Comparison of ENCODE assay signal across 10 cellular contexts in genomic region chr11:2096001-2096918, GRCh38. TPM values are rescaled to one million over a fixed set of nuclear protein-coding genes. Genes with fewer than 3 reads are reported as not detected.
DNase-seq lines count a peak whose midpoint lies in the region; ATAC-seq, FAIRE-seq and TF ChIP-seq lines count a peak whose summit lies in the region.
"Had no signal": no experiment of that assay in that cellular context is flagged by ENCODE, and none has a peak within 500 bp of the region (broad histone marks: within the 10 kb centered on the region; RNA-seq: fewer than 3 reads in every experiment).

No MANE protein-coding gene starts in this region.

- H3K9me1 ChIP-seq in IMR-90 (ENCODE audit: insufficient read depth, low read length) = peaks cover 17% of the 10 kb centered on the region

- H4K91ac ChIP-seq in IMR-90 (ENCODE audit: insufficient read depth, low read depth, low read length) = peak overlapping the region; percentile 100

- TF ChIP-seq CTCF in IMR-90 (conservative IDR thresholded peaks at IDR 0.05; ENCODE audit: low read depth, low read length) = no peak
- no peak for TF ChIP-seq CTCF in osteoblast (IDR thresholded peaks at IDR 0.05; ENCODE audit: extremely low read depth, low read depth, low read length)
- TF ChIP-seq CTCF in body of pancreas (IDR thresholded peaks at IDR 0.05) = no peak

- peak overlapping the region; percentile 67 for H3K56ac ChIP-seq in IMR-90 (ENCODE audit: extremely low read depth, insufficient read depth, low read length)

- peak overlapping the region; percentile 77 for H3K4me2 ChIP-seq in IMR-90 (ENCODE audit: low read depth, low read length)
- H3K4me2 ChIP-seq in osteoblast (ENCODE audit: insufficient read depth, low read length) = peak overlapping the region; percentile 77
- H3K4me2 ChIP-seq: PC-9 had no signal

- H4K8ac ChIP-seq in IMR-90 (ENCODE audit: low read depth in 2 of 2, low read length in 2 of 2) = peak overlapping the region; percentile 91 to 93

- H2BK5ac ChIP-seq in IMR-90 (ENCODE audit: low read depth, low read length, poor library complexity, severe bottlenecking) = peak overlapping the region; percentile 94

- peak overlapping the region; percentile 40 for H3K9ac ChIP-seq in IMR-90 (ENCODE audit: low read depth, low read length)

- H3K4me3 ChIP-seq in IMR-90 (ENCODE audit: insufficient read depth, low read depth, low read length) (no peak overlapping the region), osteoblast (ENCODE audit: insufficient read depth, low read length) (peak overlapping the region; percentile 51), body of pancreas (no peak overlapping the region)
- H3K4me3 ChIP-seq: PC-9 had no signal

- peak overlapping the region; percentile 99 for H3K4ac ChIP-seq in IMR-90 (ENCODE audit: low read depth, low read length)

- BruUV-seq in IMR-90 (replicated peaks; lab: Mats Ljungman, UMichigan) = no TSS peak

- H3K36me3 ChIP-seq in IMR-90 (ENCODE audit: control insufficient read depth, insufficient read depth, low read length) = no peaks in the 10 kb centered on the region
- no peaks in the 10 kb centered on the region for H3K36me3 ChIP-seq in osteoblast (ENCODE audit: insufficient read depth, low read length)
- H3K36me3 ChIP-seq in body of pancreas (replicated peaks in 1 of 2; ENCODE audit: insufficient read depth in 1 of 2, low read depth in 2 of 2) = no peaks in the 10 kb centered on the region

- TF ChIP-seq POLR2A in IMR-90 (IDR thresholded peaks at IDR 0.05; ENCODE audit: low read depth, low read length) (no peak), body of pancreas (IDR thresholded peaks at IDR 0.05) (no peak)

- H2AFZ ChIP-seq in IMR-90 (replicated peaks; ENCODE audit: low read length, poor library complexity) (peak overlapping the region; percentile 90), osteoblast (ENCODE audit: low read length) (peak overlapping the region; percentile 65)
- H2AFZ ChIP-seq: PC-9 had no signal

- intact Hi-C loops in IMR-90 (cut with micrococcal nuclease) (loop anchor here (1.0 to 5.0 kb wide), 3 partner anchors 16 to 41 kb away; partner anchors contain the start of gene IGF2), body of pancreas (cut with DNase I) (no loop called here)

- TF ChIP-seq RAD21 in IMR-90 (IDR thresholded peaks at IDR 0.05; ENCODE audit: low read length) = no peak

- H3K9me3 ChIP-seq in IMR-90 (ENCODE audit: control insufficient read depth, insufficient read depth, low read length) (peaks cover 3% of the 10 kb centered on the region; the same call in 1 of the 2 replicates), osteoblast (ENCODE audit: low read depth, low read length) (no peaks in the 10 kb centered on the region), body of pancreas (no peaks in the 10 kb centered on the region)

- H4K20me1 ChIP-seq in IMR-90 (ENCODE audit: insufficient read depth, low read length) = no peaks in the 10 kb centered on the region
- no peaks in the 10 kb centered on the region for H4K20me1 ChIP-seq in osteoblast (ENCODE audit: insufficient read depth, low read length)

- H3K4me1 ChIP-seq in IMR-90 (ENCODE audit: control insufficient read depth, insufficient read depth, low read length) (peaks cover 25% of the 10 kb centered on the region), osteoblast (ENCODE audit: insufficient read depth, low read length) (peaks cover 52% of the 10 kb centered on the region), body of pancreas (peaks cover 61% of the 10 kb centered on the region)

- H3K27me3 ChIP-seq in IMR-90 (ENCODE audit: control insufficient read depth, insufficient read depth, low read length) = no peaks in the 10 kb centered on the region
- no peaks in the 10 kb centered on the region for H3K27me3 ChIP-seq in osteoblast (ENCODE audit: insufficient read depth, low read length)
- H3K27me3 ChIP-seq in body of pancreas = no peaks in the 10 kb centered on the region

- H2BK20ac ChIP-seq in IMR-90 (ENCODE audit: low read depth, low read length) = peak overlapping the region; percentile 99

- H2AK9ac ChIP-seq in IMR-90 (replicated peaks; ENCODE audit: low read depth, low read length, poor library complexity) = peak overlapping the region; percentile 77

- FAIRE-seq in GM19239 (lab: Jason Lieb, UNC) = no peak

- DNase-seq in AG08396 (ENCODE audit: low spot score) (peak; percentile 79), IMR-90 (peak; percentile 50), fibroblast of peridontal ligament (ENCODE audit: extremely low read depth) (peak; percentile 54), osteoblast (ENCODE audit: insufficient read length, low spot score, missing footprints) (peak; percentile 96), body of pancreas (no peak), GM19239 (ENCODE audit: insufficient read length, low spot score) (no peak), dermis blood vessel endothelial cell (no peak)
- no peak for DNase-seq in central memory CD4-positive, alpha-beta T cell
- DNase-seq: activated T-cell treated with anti-CD3 and anti-CD28 coated beads for 4 hours, PC-9 had no signal

- peak; percentile 18 for ATAC-seq in IMR-90 (ENCODE audit: low read depth)
- no peak for ATAC-seq in body of pancreas

- H2BK120ac ChIP-seq in IMR-90 (ENCODE audit: low read depth, low read length) = peak overlapping the region; percentile 99

- H3K27ac ChIP-seq in IMR-90 (ENCODE audit: insufficient read depth, low read length) (peak overlapping the region; percentile 88), osteoblast (ENCODE audit: low read depth, low read length) (peak overlapping the region; percentile 95), body of pancreas (peak overlapping the region in 2 of 4 donors; percentile 46 to 70)
- H3K27ac ChIP-seq: PC-9 had no signal

- peaks cover 0 to 13% of the 10 kb centered on the region in 2 experiments; a peak in 2 of 4 replicates for H3K79me1 ChIP-seq in IMR-90 (ENCODE audit: low read depth in 1 of 2, low read length in 2 of 2)

- H4K5ac ChIP-seq in IMR-90 (ENCODE audit: low read depth, low read length) = peak overlapping the region; percentile 95

- dilution Hi-C loops in IMR-90 (cut with HindIII; ENCODE audit: low sequenced_read_pairs, unreplicated experiment) = no loop called here

- POLR2A ChIA-PET in IMR-90 (lab: Charles Lee; ENCODE audit: unreplicated experiment) = no interaction called here

- H2AK5ac ChIP-seq in IMR-90 (ENCODE audit: low read depth, low read length) = peak overlapping the region; percentile 91

- H3K14ac ChIP-seq in IMR-90 (replicated peaks; ENCODE audit: low read depth, low read length) = peak overlapping the region; percentile 97

- H3K23ac ChIP-seq in IMR-90 (ENCODE audit: low read depth, low read length) = peak overlapping the region; percentile 95

- peak overlapping the region; percentile 92 for H3K18ac ChIP-seq in IMR-90 (ENCODE audit: low read depth, low read length)

- peak overlapping the region; percentile 81; the same call in 2 of the 3 replicates for H2BK15ac ChIP-seq in IMR-90 (ENCODE audit: low read depth, low read length)

- in situ Hi-C loops in IMR-90 (cut with MboI; ENCODE audit: low sequenced_read_pairs) = no loop called here

- 94% methylated on average over 6 of the region's 19 CpGs; no CpG with 5 or more reads in 1 of the 2 experiments for WGBS in IMR-90 (ENCODE audit: extremely low coverage in 2 of 2, insufficient read length in 1 of 2), 2 experiments
- 82 to 83% methylated on average over 10 to 19 of the region's 19 CpGs for WGBS in body of pancreas, 2 donors

- no peaks in the 10 kb centered on the region for H3K79me2 ChIP-seq in osteoblast (ENCODE audit: insufficient read depth, low read length)

- CTCF ChIA-PET in IMR-90 (lab: Yijun Ruan, JAX) = interaction anchor here (0.6 to 0.7 kb wide), 2 partner anchors 56 to 436 kb away, joined by 3 to 7 read pairs; no protein-coding TSS in a partner anchor

TF ChIP-seq in IMR-90, 13 proteins besides CTCF, POLR2A, EP300 and RAD21:
- TF ChIP-seq RCOR1 (IDR thresholded peaks at IDR 0.05; ENCODE audit: insufficient replicate concordance, low read length) (no peak), USF2 (IDR thresholded peaks at IDR 0.05; ENCODE audit: low read depth, low read length) (no peak), RFX5 (IDR thresholded peaks at IDR 0.05; ENCODE audit: low read depth, low read length) (no peak), SMC3 (IDR thresholded peaks at IDR 0.05; ENCODE audit: low read depth, low read length) (no peak), MAZ (IDR thresholded peaks at IDR 0.05; ENCODE audit: borderline replicate concordance, low read depth, low read length) (no peak; the same call in 1 of the 2 replicates), MAFK (IDR thresholded peaks at IDR 0.05; ENCODE audit: low read depth, low read length) (no peak), NFE2L2 (IDR thresholded peaks at IDR 0.05; ENCODE audit: low read depth, low read length) (no peak), CEBPB (IDR thresholded peaks at IDR 0.05; ENCODE audit: low read depth, low read length) (peak; percentile 64), CHD1 (IDR thresholded peaks at IDR 0.05; ENCODE audit: low read depth, low read length) (no peak), BHLHE40 (IDR thresholded peaks at IDR 0.05; ENCODE audit: low read depth, low read length) (peak; percentile 46; the same call in 1 of the 2 replicates), ELK1 (IDR thresholded peaks at IDR 0.05; ENCODE audit: borderline replicate concordance, low read depth, low read length) (no peak), MXI1 (IDR thresholded peaks at IDR 0.05; ENCODE audit: borderline replicate concordance, low read depth, low read length) (no peak), FOS (IDR thresholded peaks at IDR 0.05; ENCODE audit: low read depth, low read length) (no peak)

RNA-seq across cellular contexts. Expression of gene IGF2, which starts 42.9 kb away (rescaled TPM):
- total RNA-seq in IMR-90 (2012; rRNA removed) (2.3 and 5.0 TPM in 2 replicates), osteoblast (53.9 and 68.8 TPM in 2 replicates), body of pancreas (10 to 100 TPM; 10.6 to 84.0 TPM), dermis blood vessel endothelial cell (3.5 and 11.2 TPM in 2 replicates)
- polyA plus RNA-seq in IMR-90 (2012; rRNA removed) = 17.5 and 21.8 TPM in 2 replicates
- polyA plus RNA-seq in IMR-90 (2012; cell fraction: cytosol; rRNA removed) = 20.6 and 23.2 TPM in 2 replicates
- 4.8 and 6.4 TPM in 2 replicates for polyA plus RNA-seq in IMR-90 (2012; cell fraction: nucleus; rRNA removed; ENCODE audit: low replicate concordance)

Comparison
In these comparisons a context has a peak if more than half of its experiments do, and no peak if none do; other contexts are left out.
1. DNase-seq: peak in AG08396 (single experiment), IMR-90 (single experiment), fibroblast of peridontal ligament (single experiment) and osteoblast (single experiment); none in body of pancreas (0 of 4), GM19239 (single experiment), dermis blood vessel endothelial cell (single experiment) and central memory CD4-positive, alpha-beta T cell (single experiment).